In the genomic region with DNA sequence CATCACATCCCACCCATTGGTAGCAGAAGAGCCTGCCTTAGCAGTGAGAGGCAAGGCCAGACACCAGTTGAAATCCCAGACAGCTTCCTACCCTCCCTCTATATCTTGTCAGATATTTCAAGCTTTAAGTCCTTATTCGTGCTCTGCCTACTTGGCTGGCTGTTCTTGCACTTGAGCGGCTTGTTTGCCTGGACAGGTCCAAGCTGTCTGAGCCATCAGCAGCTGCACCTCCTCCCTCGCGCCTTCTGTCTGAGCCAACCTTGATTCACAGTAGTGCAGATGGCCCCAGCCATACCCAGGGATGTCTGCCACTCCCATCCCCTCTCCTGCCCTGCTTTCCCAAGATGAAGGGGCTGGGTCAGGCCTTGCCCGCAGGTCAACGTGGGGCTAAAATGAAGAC, we compare ENCODE assay signal across 28 cellular contexts. TPM values are rescaled to one million over a fixed set of nuclear protein-coding genes. Genes with fewer than 3 reads are reported as not detected.
DNase-seq lines count a peak whose midpoint lies in the region; ATAC-seq, FAIRE-seq and TF ChIP-seq lines count a peak whose summit lies in the region.
"Had no signal": no experiment of that assay in that cellular context is flagged by ENCODE, and none has a peak within 500 bp of the region (broad histone marks: within the 10 kb centered on the region; RNA-seq: fewer than 3 reads in every experiment).

No MANE protein-coding gene starts in this region.

- intact Hi-C loops in CD4-positive, alpha-beta memory T cell (cut with micrococcal nuclease), result no loop called here
- intact Hi-C loops in mucosa of descending colon (cut with DNase I, micrococcal nuclease), result no loop called here

- no peaks in the 10 kb centered on the region for H3K4me1 ChIP-seq in CD4-positive, alpha-beta memory T cell (ENCODE audit: insufficient read depth, low read length)
- no peaks in the 10 kb centered on the region for H3K4me1 ChIP-seq in mucosa of descending colon (ENCODE audit: low read depth)

- peaks cover 43 to 61% of the 10 kb centered on the region in 2 donors for H3K36me3 Mint-ChIP-seq in CD4-positive, alpha-beta memory T cell

- FAIRE-seq in D721Med (lab: Jason Lieb, UNC) (no peak), frontal cortex (lab: Jason Lieb, UNC) (no peak)
- FAIRE-seq: endothelial cell of umbilical vein had no signal

- H3K4me3 ChIP-seq in epithelial cell of esophagus (ENCODE audit: low read length) (no peak overlapping the region), mucosa of descending colon (no peak overlapping the region)
- no peak overlapping the region for H3K4me3 ChIP-seq in CD4-positive, alpha-beta memory T cell (ENCODE audit: low read length in 2 of 2)
- H3K4me3 ChIP-seq: cardiac muscle cell, heart right ventricle had no signal

- H3K36me3 ChIP-seq in CD4-positive, alpha-beta memory T cell (ENCODE audit: insufficient read depth, low read length), result no peaks in the 10 kb centered on the region
- H3K36me3 ChIP-seq in mucosa of descending colon (ENCODE audit: low read depth), result no peaks in the 10 kb centered on the region
- H3K36me3 ChIP-seq: cardiac muscle cell had no signal

- no peaks in the 10 kb centered on the region for H3K9me3 ChIP-seq in CD4-positive, alpha-beta memory T cell (ENCODE audit: control insufficient read depth in 1 of 2, low read length in 2 of 2)
- H3K9me3 ChIP-seq in mucosa of descending colon, result no peaks in the 10 kb centered on the region
- H3K9me3 ChIP-seq: heart right ventricle, neutrophil, SK-N-SH had no signal

- no peaks in the 10 kb centered on the region for H3K27me3 ChIP-seq in CD4-positive, alpha-beta memory T cell (ENCODE audit: insufficient read depth, low read length)
- H3K27me3 ChIP-seq: cardiac muscle cell, heart right ventricle, neutrophil had no signal

- CTCF ChIA-PET in RWPE1 (lab: Yijun Ruan, JAX), result no interaction called here
- CTCF ChIA-PET in CD4-positive, alpha-beta memory T cell (lab: Charles Lee; ENCODE audit: partially characterized antibody), result interaction anchor here (1.2 kb wide), 1 partner anchor 9 kb away, joined by 3 read pairs; no protein-coding TSS in a partner anchor

- POLR2A ChIA-PET in RWPE1 (lab: Yijun Ruan, JAX; ENCODE audit: low non-redundant PET), result no interaction called here
- POLR2A ChIA-PET in CD4-positive, alpha-beta memory T cell (lab: Charles Lee; ENCODE audit: partially characterized antibody), result no interaction called here

- no peak for TF ChIP-seq CTCF in D721Med (IDR thresholded peaks at IDR 0.05; ENCODE audit: insufficient read depth, missing control alignments)
- no peak for TF ChIP-seq CTCF in RWPE1 (conservative IDR thresholded peaks at IDR 0.05; ENCODE audit: low read depth)
- no peak for TF ChIP-seq CTCF in epithelial cell of esophagus (IDR thresholded peaks at IDR 0.05; ENCODE audit: insufficient read depth, low read depth, low read length, missing control alignments)
- TF ChIP-seq CTCF in mucosa of descending colon (IDR thresholded peaks at IDR 0.05), result no peak
- TF ChIP-seq CTCF in GM13976 (IDR thresholded peaks at IDR 0.05; ENCODE audit: borderline replicate concordance, control extremely low read depth, extremely low read depth, insufficient read depth, missing control alignments), result no peak

- H3K27ac Mint-ChIP-seq in CD4-positive, alpha-beta memory T cell, result no peak overlapping the region
- H3K27ac Mint-ChIP-seq: activated CD4-positive, alpha-beta T cell treated with anti-CD3 and anti-CD28 coated beads, Interleukin-2, amount 10 ng/mL, durations not matched to agents 7 days and 5 days; activated naive CD4-positive, alpha-beta T cell treated with anti-CD3 and anti-CD28 coated beads, Interleukin-2, amount 10 ng/mL, durations not matched to agents 7 days and 5 days; activated T-helper 1 cell treated with anti-CD3 and anti-CD28 coated beads, Interleukin-12 subunit alpha, Interleukin-12 subunit beta, Interleukin-2, Interleukin-4 antibody, amounts not matched to agents 30 ng/mL and 10 ng/mL and 1 ng/mL, durations not matched to agents 14 hours and 24 hours and 36 hours; CD14-positive monocyte had no signal

- DNase-seq in D721Med (ENCODE audit: insufficient read length, low spot score) (peak; percentile 50), G401 (ENCODE audit: low spot score) (peak; percentile 95), RWPE1 (ENCODE audit: low spot score) (no peak), epithelial cell of esophagus (ENCODE audit: low read depth) (peak; percentile 88), frontal cortex (ENCODE audit: low spot score in 2 of 2) (no peak), mucosa of descending colon (no peak), GM13976 (ENCODE audit: low spot score) (no peak)
- no peak for DNase-seq in CD4-positive, alpha-beta memory T cell
- DNase-seq: activated CD4-positive, alpha-beta T cell treated with anti-CD3 and anti-CD28 coated beads, Interleukin-2, amount 10 ng/mL, durations not matched to agents 7 days and 5 days; activated naive CD4-positive, alpha-beta T cell treated with anti-CD3 and anti-CD28 coated beads, Interleukin-2, amount 10 ng/mL, durations not matched to agents 7 days and 5 days; dermis blood vessel endothelial cell; GDM1; heart right ventricle; KG1; left cardiac atrium; mesenchymal stem cell; NCI-H187; SK-N-SH; stimulated activated CD8-positive, alpha-beta memory T cell treated with anti-CD3 and anti-CD28 coated beads, Interleukin-4, amount 100 ng/mL, for 48 hours had no signal

- H3K27ac ChIP-seq in RWPE1, result peak overlapping the region; percentile 66
- no peak overlapping the region for H3K27ac ChIP-seq in CD4-positive, alpha-beta memory T cell (ENCODE audit: low read depth, low read length)
- H3K27ac ChIP-seq: cardiac muscle cell, heart right ventricle had no signal

- no peak overlapping the region for H3K4me3 Mint-ChIP-seq in CD4-positive, alpha-beta memory T cell
- H3K4me3 Mint-ChIP-seq: activated CD4-positive, alpha-beta T cell treated with anti-CD3 and anti-CD28 coated beads, Interleukin-2, amount 10 ng/mL, durations not matched to agents 7 days and 5 days; activated naive CD4-positive, alpha-beta T cell treated with anti-CD3 and anti-CD28 coated beads, Interleukin-2, amount 10 ng/mL, durations not matched to agents 7 days and 5 days; activated T-helper 1 cell treated with anti-CD3 and anti-CD28 coated beads, Interleukin-12 subunit alpha, Interleukin-12 subunit beta, Interleukin-2, Interleukin-4 antibody, amounts not matched to agents 30 ng/mL and 10 ng/mL and 1 ng/mL, durations not matched to agents 14 hours and 24 hours and 36 hours; CD14-positive monocyte had no signal

- no peak for ATAC-seq in mucosa of descending colon
- ATAC-seq: heart right ventricle had no signal

- in situ Hi-C loops in G401 (cut with HindIII; ENCODE audit: low sequenced_read_pairs), result no loop called here
- in situ Hi-C loops in GM13976 (cut with MboI; ENCODE audit: low sequenced_read_pairs, unreplicated experiment), result no loop called here

- no peaks in the 10 kb centered on the region for H3K27me3 Mint-ChIP-seq in CD4-positive, alpha-beta memory T cell
- H3K27me3 Mint-ChIP-seq: activated CD4-positive, alpha-beta T cell treated with anti-CD3 and anti-CD28 coated beads, Interleukin-2, amount 10 ng/mL, durations not matched to agents 7 days and 5 days; activated naive CD4-positive, alpha-beta T cell treated with anti-CD3 and anti-CD28 coated beads, Interleukin-2, amount 10 ng/mL, durations not matched to agents 7 days and 5 days had no signal

- H3K9me3 Mint-ChIP-seq in CD4-positive, alpha-beta memory T cell, result no peaks in the 10 kb centered on the region
- H3K9me3 Mint-ChIP-seq: activated CD4-positive, alpha-beta T cell treated with anti-CD3 and anti-CD28 coated beads, Interleukin-2, amount 10 ng/mL, durations not matched to agents 7 days and 5 days; activated naive CD4-positive, alpha-beta T cell treated with anti-CD3 and anti-CD28 coated beads, Interleukin-2, amount 10 ng/mL, durations not matched to agents 7 days and 5 days; activated T-helper 1 cell treated with anti-CD3 and anti-CD28 coated beads, Interleukin-12 subunit alpha, Interleukin-12 subunit beta, Interleukin-2, Interleukin-4 antibody, amounts not matched to agents 30 ng/mL and 10 ng/mL and 1 ng/mL, durations not matched to agents 14 hours and 24 hours and 36 hours; CD14-positive monocyte had no signal

- H3K4me1 Mint-ChIP-seq in CD4-positive, alpha-beta memory T cell, result no peaks in the 10 kb centered on the region
- H3K4me1 Mint-ChIP-seq: activated CD4-positive, alpha-beta T cell treated with anti-CD3 and anti-CD28 coated beads, Interleukin-2, amount 10 ng/mL, durations not matched to agents 7 days and 5 days; activated naive CD4-positive, alpha-beta T cell treated with anti-CD3 and anti-CD28 coated beads, Interleukin-2, amount 10 ng/mL, durations not matched to agents 7 days and 5 days had no signal

RNA-seq across cellular contexts. Expression of a gene that starts 16.4 kb away (rescaled TPM):
- 0.10 and 0.12 TPM in 2 replicates for total RNA-seq in G401 (2014; rRNA removed; shearing (Covaris generic))
- total RNA-seq in frontal cortex (13.9 TPM), mucosa of descending colon (1 to 10 TPM in 2 of 3 donors, under 1 TPM in 1; 0.26 to 7.6 (median 1.1) TPM)
- not detected for total RNA-seq in CD4-positive, alpha-beta memory T cell
- not detected for polyA plus RNA-seq in CD4-positive, alpha-beta memory T cell
- total RNA-seq: activated CD4-positive, alpha-beta T cell treated with anti-CD3 and anti-CD28 coated beads, Interleukin-2, amount 10 ng/mL, durations not matched to agents 7 days and 5 days; HT1080; NCI-H460; RPMI7951; T-helper 2 cell treated with Interferon-gamma antibody and Interleukin-4, amounts not matched to agents 100 ng/mL and 5 ng/mL, for 36 hours had no signal

Comparison
In these comparisons a context has a peak if more than half of its experiments do, and no peak if none do; other contexts are left out.
1. DNase-seq: peak in D721Med (single experiment), G401 (single experiment) and epithelial cell of esophagus (single experiment); none in RWPE1 (single experiment), frontal cortex (0 of 2), CD4-positive, alpha-beta memory T cell (0 of 5), mucosa of descending colon (0 of 3) and GM13976 (single experiment).